ENCODE assay signal across 12 cellular contexts in genomic region chr6:136737343-136738177, GRCh38. TPM values are rescaled to one million over a fixed set of nuclear protein-coding genes. Genes with fewer than 3 reads are reported as not detected.
A peak's percentile ranks its signal among the peaks of the same experiment; 100 is the strongest.
DNase-seq lines count a peak whose midpoint lies in the region; ATAC-seq and TF ChIP-seq lines count a peak whose summit lies in the region.
"Had no signal": no experiment of that assay in that cellular context is flagged by ENCODE, and none has a peak within 500 bp of the region (broad histone marks: within the 10 kb centered on the region; RNA-seq: fewer than 3 reads in every experiment).

No MANE protein-coding gene starts in this region.

- POLR2A ChIA-PET in AG04450 (lab: Yijun Ruan, JAX) (interaction anchor here (0.6 kb wide), 1 partner anchor 127 kb away, joined by 3 read pairs; no protein-coding TSS in a partner anchor), HEK293T (lab: Yijun Ruan, JAX) (no interaction called here)

- DNase-seq in AG04450 (ENCODE audit: low read depth, low spot score): peak; percentile 59
- DNase-seq in adrenal gland: peak in 5 of 7 donors; percentile 47 to 61 (median 52)
- DNase-seq in fibroblast of mammary gland (ENCODE audit: low read depth): peak; percentile 68
- DNase-seq in omental fat pad (ENCODE audit: low spot score): no peak
- DNase-seq in activated gamma-delta T cell (lab: John Stamatoyannopoulos, UW): no peak
- DNase-seq in HEK293T (ENCODE audit: extremely low spot score): no peak
- no peak for DNase-seq in NCI-H1417 treated with DMSO at 0.1 percent for 48 hours (lab: John Stamatoyannopoulos, UW)
- no peak for DNase-seq in NCI-H2227 (lab: John Stamatoyannopoulos, UW; ENCODE audit: unreplicated experiment)
- DNase-seq: NCI-H1436 had no signal

- peaks cover 46 to 72% of the 10 kb centered on the region in 2 donors for H3K4me1 ChIP-seq in adrenal gland (replicated peaks in 1 of 2)

- H3K36me3 ChIP-seq in adrenal gland (replicated peaks in 1 of 2): no peaks in the 10 kb centered on the region

- peak; percentile 94 for ATAC-seq in omental fat pad (ENCODE audit: low FRiP score)
- ATAC-seq: A549; HCT116; stimulated activated memory B cell treated with anti-CD40 and anti-IgM and Interleukin-4, amounts not matched to agents 10 μg/mL and 1 μg/mL and 100 μg/mL, for 72 hours had no signal

- H3K9me3 ChIP-seq in AG04450 (ENCODE audit: control insufficient read depth, insufficient read depth, low read length): no peaks in the 10 kb centered on the region
- no peaks in the 10 kb centered on the region for H3K9me3 ChIP-seq in adrenal gland (replicated peaks in 1 of 3)
- H3K9me3 ChIP-seq: A549 had no signal

- no peak for TF ChIP-seq POLR2A in adrenal gland (IDR thresholded peaks at IDR 0.05)

- 73 to 77% (median 75%) methylated on average over 8 of the region's 8 CpGs for WGBS in adrenal gland, 4 donors

- TF ChIP-seq CTCF in AG04450 (IDR thresholded peaks at IDR 0.05; ENCODE audit: low read depth, low read length): no peak
- no peak for TF ChIP-seq CTCF in adrenal gland (IDR thresholded peaks at IDR 0.05)
- no peak for TF ChIP-seq CTCF in fibroblast of mammary gland (conservative IDR thresholded peaks at IDR 0.05; ENCODE audit: control insufficient read depth, insufficient read depth, low read depth, low read length)
- no peak for TF ChIP-seq CTCF in omental fat pad (IDR thresholded peaks at IDR 0.05)

- H3K27ac ChIP-seq in AG04450 (ENCODE audit: low read depth, low read length): peak overlapping the region; percentile 69
- peak overlapping the region in 4 of 5 donors; percentile 44 to 79 (median 62) for H3K27ac ChIP-seq in adrenal gland
- H3K27ac ChIP-seq: A549 had no signal

- CTCF ChIA-PET in AG04450 (lab: Charles Lee): interaction anchor here (1.2 to 1.7 kb wide), 3 partner anchors 55 to 156 kb away, joined by 3 to 7 read pairs (median 4); partner anchors contain the start of gene MAP3K5
- CTCF ChIA-PET in HEK293T (lab: Yijun Ruan, JAX): interaction anchor here (1.0 kb wide), 2 partner anchors 55 kb away, joined by 3 to 5 read pairs; partner anchors contain the start of gene MAP3K5

- H3K27me3 ChIP-seq in AG04450 (ENCODE audit: control insufficient read depth, insufficient read depth, low read length): no peaks in the 10 kb centered on the region
- no peaks in the 10 kb centered on the region for H3K27me3 ChIP-seq in adrenal gland

- intact Hi-C loops in adrenal gland (cut with DNase I): no loop called here

- H3K4me3 ChIP-seq in AG04450 (ENCODE audit: low read depth, low read length) (no peak overlapping the region), adrenal gland (no peak overlapping the region), fibroblast of mammary gland (ENCODE audit: control insufficient read depth, low read depth, low read length) (no peak overlapping the region)
- H3K4me3 ChIP-seq: A549 had no signal

TF ChIP-seq in HEK293T, 16 proteins besides CTCF, POLR2A, EP300 and RAD21:
- TF ChIP-seq CTBP1 (IDR thresholded peaks at IDR 0.05; ENCODE audit: borderline replicate concordance) (no peak), LEF1 (IDR thresholded peaks at IDR 0.05; ENCODE audit: borderline replicate concordance) (no peak), FOXK2 (IDR thresholded peaks at IDR 0.05) (no peak), PKNOX1 (IDR thresholded peaks at IDR 0.05) (no peak), HDGF (IDR thresholded peaks at IDR 0.05; ENCODE audit: borderline replicate concordance) (no peak), ARNT (IDR thresholded peaks at IDR 0.05) (no peak), BHLHE40 (IDR thresholded peaks at IDR 0.05; ENCODE audit: borderline replicate concordance) (no peak), ZNF384 (IDR thresholded peaks at IDR 0.05) (no peak), TARDBP (IDR thresholded peaks at IDR 0.05) (no peak), FOXA1 (IDR thresholded peaks at IDR 0.05) (no peak), SP1 (IDR thresholded peaks at IDR 0.05) (no peak), NFRKB (IDR thresholded peaks at IDR 0.05) (no peak), SUZ12 (IDR thresholded peaks at IDR 0.05) (no peak), L3MBTL2 (conservative IDR thresholded peaks at IDR 0.05) (no peak), FOXM1 (IDR thresholded peaks at IDR 0.05; ENCODE audit: borderline replicate concordance) (no peak), ELF4 (IDR thresholded peaks at IDR 0.05) (no peak)

RNA-seq across cellular contexts. Expression of gene MAP3K5, which starts 54.7 kb away (rescaled TPM):
- 16.1 and 17.0 TPM in 2 replicates for polyA plus RNA-seq in AG04450 (2011; rRNA removed)
- 17.2 and 20.4 TPM in 2 replicates for polyA minus RNA-seq in AG04450 (2011; rRNA and poly(A)+ RNA removed)
- total RNA-seq in adrenal gland: 100 to 1,000 TPM; 139 to 306 (median 247) TPM
- polyA plus RNA-seq in adrenal gland: 100 to 1,000 TPM in 1 of 3 donors, 10 to 100 TPM in 2; 41.9 to 124 (median 53.3) TPM
- 10 to 100 TPM; 31.4 to 53.0 (median 47.2) TPM for total RNA-seq in omental fat pad

Comparison
In these comparisons a context has a peak if more than half of its experiments do, and no peak if none do; other contexts are left out.
1. DNase-seq: peak in AG04450 (single experiment), adrenal gland (5 of 7) and fibroblast of mammary gland (single experiment); none in omental fat pad (single experiment), activated gamma-delta T cell (single experiment), HEK293T (single experiment), NCI-H1417 treated with DMSO at 0.1 percent for 48 hours (single experiment) and NCI-H2227 (single experiment).